In the genomic region with DNA sequence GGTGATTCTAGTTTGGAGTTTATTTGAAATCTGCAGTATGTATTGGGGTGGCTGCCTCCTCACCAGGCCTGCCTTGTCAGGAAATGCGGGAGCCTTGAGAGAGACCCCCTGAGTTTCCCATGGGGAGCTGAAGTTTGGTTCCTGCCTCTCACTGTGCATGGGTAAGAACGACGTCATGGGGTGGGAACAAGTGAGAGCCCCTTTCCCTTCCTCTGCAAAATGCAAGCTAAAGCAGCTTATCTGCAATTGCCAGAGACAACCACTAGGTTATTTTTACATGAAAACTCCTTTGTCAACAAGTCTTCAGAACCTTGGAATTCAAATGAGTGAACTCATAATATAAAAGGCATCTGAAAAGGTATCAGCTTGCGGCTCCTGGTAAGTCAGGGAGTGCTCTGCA, we compare ENCODE assay signal across 16 cellular contexts. TPM values are rescaled to one million over a fixed set of nuclear protein-coding genes. Genes with fewer than 3 reads are reported as not detected.
DNase-seq lines count a peak whose midpoint lies in the region; ATAC-seq and TF ChIP-seq lines count a peak whose summit lies in the region.
"Had no signal": no experiment of that assay in that cellular context is flagged by ENCODE, and none has a peak within 500 bp of the region (broad histone marks: within the 10 kb centered on the region; RNA-seq: fewer than 3 reads in every experiment).

No MANE protein-coding gene starts in this region.

- no peak overlapping the region for H3K27ac ChIP-seq in endodermal cell (ENCODE audit: low read depth, low read length)

- H3K36me3 ChIP-seq in endodermal cell (ENCODE audit: control insufficient read depth, insufficient read depth, low read length), result no peaks in the 10 kb centered on the region

- ATAC-seq in GM21515 (IDR thresholded peaks at IDR 0.05; ENCODE audit: unreplicated experiment), result no peak
- ATAC-seq: esophagus mucosa had no signal

- no peak overlapping the region for H3K4me3 ChIP-seq in endodermal cell (ENCODE audit: low read length)

- H3K4me1 ChIP-seq in endodermal cell (ENCODE audit: control insufficient read depth, insufficient read depth, low read length), result no peaks in the 10 kb centered on the region

- peak; percentile 41 for DNase-seq in NCI-H82 (lab: John Stamatoyannopoulos, UW)
- DNase-seq in NCI-H82 treated with DMSO at 0.1 percent for 48 hours (lab: John Stamatoyannopoulos, UW; ENCODE audit: unreplicated experiment), result no peak
- DNase-seq in NCI-H226, result peak; percentile 54
- peak; percentile 63 for DNase-seq in endodermal cell
- DNase-seq in osteocyte (ENCODE audit: extremely low spot score, unreplicated experiment), result no peak
- no peak for DNase-seq in activated CD8-positive, alpha-beta memory T cell treated with anti-CD3 and anti-CD28 coated beads, Interleukin-2, amount 50 U/mL, for 4 hours
- no peak for DNase-seq in NCI-H2196 (lab: John Stamatoyannopoulos, UW; ENCODE audit: unreplicated experiment)
- DNase-seq: activated T-cell treated with anti-CD3 and anti-CD28 coated beads for 4 hours; aorta; GF-D8; left cardiac atrium; NCI-H1092; stimulated activated CD4-positive, alpha-beta T cell treated with anti-CD3 and anti-CD28 coated beads, Interleukin-1b, Interleukin-23, amount 100 ng/mL, for 48 hours; stimulated activated naive CD4-positive, alpha-beta T cell had no signal

- peaks cover 5% of the 10 kb centered on the region for H3K27me3 Mint-ChIP-seq in endodermal cell (ENCODE audit: insufficient read depth)
- no peaks in the 10 kb centered on the region for H3K27me3 Mint-ChIP-seq in osteocyte (ENCODE audit: unreplicated experiment)

- H3K36me3 Mint-ChIP-seq in endodermal cell (ENCODE audit: low read depth), result no peaks in the 10 kb centered on the region
- no peaks in the 10 kb centered on the region for H3K36me3 Mint-ChIP-seq in osteocyte (ENCODE audit: unreplicated experiment)

- H3K4me1 Mint-ChIP-seq in endodermal cell, result peaks cover 12% of the 10 kb centered on the region
- peaks cover 19% of the 10 kb centered on the region for H3K4me1 Mint-ChIP-seq in osteocyte (ENCODE audit: unreplicated experiment)

- H3K9ac ChIP-seq in endodermal cell (ENCODE audit: extremely low read depth, low read length, poor library complexity, severe bottlenecking), result no peak overlapping the region

- TF ChIP-seq CTCF in endodermal cell (conservative IDR thresholded peaks at IDR 0.05) (peak; percentile 57), osteocyte (IDR thresholded peaks at IDR 0.05) (peak; percentile 19)

- peaks cover 1% of the 10 kb centered on the region for H3K9me3 Mint-ChIP-seq in endodermal cell
- peaks cover 3% of the 10 kb centered on the region for H3K9me3 Mint-ChIP-seq in osteocyte (ENCODE audit: unreplicated experiment)

- H3K4me3 Mint-ChIP-seq in endodermal cell (no peak overlapping the region), osteocyte (ENCODE audit: unreplicated experiment) (no peak overlapping the region)

- no peaks in the 10 kb centered on the region for H3K9me3 ChIP-seq in endodermal cell (ENCODE audit: control insufficient read depth, low read length)

- H3K27ac Mint-ChIP-seq in endodermal cell (peak overlapping the region; percentile 64), osteocyte (ENCODE audit: unreplicated experiment) (no peak overlapping the region)

- no peaks in the 10 kb centered on the region for H3K27me3 ChIP-seq in endodermal cell (ENCODE audit: control insufficient read depth, insufficient read depth, low read length, poor library complexity, severe bottlenecking)

- WGBS in endodermal cell (ENCODE audit: insufficient coverage in 1 of 2, insufficient read length in 1 of 2), 2 experiments, result 33 to 59% methylated on average over 1 to 4 of the region's 4 CpGs

RNA-seq across cellular contexts. Expression of a gene that starts 58.4 kb away (rescaled TPM):
- total RNA-seq in endodermal cell (1 to 10 TPM; 2.3 to 5.3 TPM), osteocyte (3.5 and 3.7 TPM in 2 replicates)
- polyA plus RNA-seq in endodermal cell (2013, experiment 1 of 2), result 14.2 TPM
- polyA plus RNA-seq in endodermal cell (2013, experiment 2 of 2), result 16.5 TPM

Comparison
In these comparisons a context has a peak if more than half of its experiments do, and no peak if none do; other contexts are left out.
1. DNase-seq: peak in NCI-H82 (single experiment), NCI-H226 (single experiment) and endodermal cell (single experiment); none in NCI-H82 treated with DMSO at 0.1 percent for 48 hours (single experiment), osteocyte (single experiment), activated CD8-positive, alpha-beta memory T cell treated with anti-CD3 and anti-CD28 coated beads, Interleukin-2, amount 50 U/mL, for 4 hours (single experiment) and NCI-H2196 (single experiment).